8 cellular contexts compared by ENCODE assay signal in the genomic region with DNA sequence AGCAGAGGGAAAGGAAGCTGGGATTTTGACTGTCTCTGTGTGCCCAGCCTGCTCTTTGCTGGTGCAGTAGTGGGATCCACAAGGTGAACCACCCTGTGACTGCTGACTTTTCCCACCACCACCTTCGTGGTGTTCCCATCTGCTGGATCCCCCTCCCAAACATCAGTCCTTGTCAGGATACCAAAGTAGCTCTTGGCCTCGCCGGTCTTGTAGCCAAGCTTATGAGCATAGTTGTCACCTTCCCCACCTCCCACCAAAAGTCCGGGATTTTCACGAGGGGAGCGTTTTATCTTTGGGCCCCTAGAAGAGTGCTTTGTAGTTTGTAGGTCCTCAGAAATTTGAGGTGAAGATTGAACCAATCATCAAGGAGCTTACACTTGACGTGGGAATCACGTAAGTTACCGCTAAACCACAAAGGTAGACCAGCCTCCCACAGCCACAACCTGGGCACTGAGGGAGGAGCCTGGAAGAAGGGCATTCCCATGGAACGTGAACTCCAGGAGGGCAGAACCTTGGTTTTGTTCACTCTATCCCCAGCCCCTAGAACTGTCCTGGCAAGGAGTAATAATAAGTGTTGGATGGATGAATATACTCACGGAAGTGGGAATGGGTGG. TPM values are rescaled to one million over a fixed set of nuclear protein-coding genes. Genes with fewer than 3 reads are reported as not detected.
DNase-seq lines count a peak whose midpoint lies in the region; ATAC-seq, FAIRE-seq and TF ChIP-seq lines count a peak whose summit lies in the region.

No MANE protein-coding gene starts in this region.

- RAD21 ChIA-PET in GM12878 (lab: Charles Lee; ENCODE audit: unreplicated experiment) = interaction anchor here (0.7 to 9.9 kb wide), 9 partner anchors 9 to 285 kb away, joined by 3 to 189 read pairs (median 3); a partner anchor contains a TSS

- no peak for FAIRE-seq in A549 (lab: Jason Lieb, UNC)
- no peak for FAIRE-seq in GM12878 (lab: Jason Lieb, UNC)

- H3K4me2 ChIP-seq in A549 (peak overlapping the region; percentile 90), GM12878 (ENCODE audit: control insufficient read depth, insufficient read depth) (peak overlapping the region; percentile 98)

- BruUV-seq in GM12878 (replicated peaks; lab: Mats Ljungman, UMichigan) = no TSS peak

- ATAC-seq in A549 (no peak), GM12878 (no peak)

- H3K27ac ChIP-seq in A549 (peak overlapping the region in 1 of 2 experiments; percentile 98; a peak in 4 of 6 replicates), HUES6 (ENCODE audit: low read depth, low read length) (no peak overlapping the region), GM12878 (ENCODE audit: control insufficient read depth, insufficient read depth) (no peak overlapping the region), muscle layer of duodenum (ENCODE audit: low read length) (no peak overlapping the region)

- peak overlapping the region; percentile 58; the same call in 1 of the 3 replicates for H3K4me3 ChIP-seq in A549
- peak overlapping the region; percentile 85 for H3K4me3 ChIP-seq in HUES6 (ENCODE audit: low read depth, low read length)
- peak overlapping the region; percentile 68 for H3K4me3 ChIP-seq in GM12878
- peak overlapping the region; percentile 79 to 97 for H3K4me3 ChIP-seq in muscle layer of duodenum (ENCODE audit: low read depth in 1 of 2, low read length in 2 of 2)

- H3K36me3 ChIP-seq in HUES6 (ENCODE audit: control insufficient read depth, insufficient read depth, low read length) = peaks cover 7% of the 10 kb centered on the region
- no peaks in the 10 kb centered on the region; a peak in 4 of 4 replicates for H3K36me3 ChIP-seq in GM12878 (ENCODE audit: control insufficient read depth in 2 of 2, insufficient read depth in 2 of 2, low read length in 1 of 2)
- peaks cover 0 to 9% of the 10 kb centered on the region in 2 donors for H3K36me3 ChIP-seq in muscle layer of duodenum (ENCODE audit: control insufficient read depth in 1 of 2, insufficient read depth in 2 of 2, low read length in 2 of 2)

- TF ChIP-seq CTCF in A549 (IDR thresholded peaks at IDR 0.05) = no peak
- TF ChIP-seq CTCF in GM12878 (IDR thresholded peaks at IDR 0.05 in 2 of 3, conservative IDR thresholded peaks at IDR 0.05 in 1 of 3; ENCODE audit: control insufficient read depth in 2 of 3, extremely low read depth in 1 of 3, insufficient read depth in 1 of 3, low read depth in 3 of 3, low read length in 3 of 3) = no peak

- in situ Hi-C loops in GM12878 (cut with MboI) = no loop called here

- TF ChIP-seq POLR2A in A549 (IDR thresholded peaks at IDR 0.05; ENCODE audit: low read length) = no peak
- no peak for TF ChIP-seq POLR2A in GM12878 (IDR thresholded peaks at IDR 0.05; ENCODE audit: low read depth, low read length)

- peaks cover 3% of the 10 kb centered on the region; the same call in 1 of the 2 replicates for H4K20me1 ChIP-seq in GM12878 (ENCODE audit: control insufficient read depth, insufficient read depth)

- peaks cover 19% of the 10 kb centered on the region for H3K79me2 ChIP-seq in GM12878 (ENCODE audit: control insufficient read depth, insufficient read depth, low read length)

- SMC1A ChIA-PET in GM12878 (lab: Charles Lee; ENCODE audit: uncharacterized antibody, unreplicated experiment) = interaction anchor here (1.2 to 8.7 kb wide), 9 partner anchors 11 to 282 kb away, joined by 3 to 168 read pairs (median 5); a partner anchor contains a TSS

- intact Hi-C loops in GM12878 (cut with micrococcal nuclease; ENCODE audit: unreplicated experiment) = loop anchor here (5.0 kb wide), 1 partner anchor 283 kb away; a partner anchor contains a TSS

- H3K4me1 ChIP-seq in A549 = peaks cover 18% of the 10 kb centered on the region
- H3K4me1 ChIP-seq in HUES6 (ENCODE audit: control insufficient read depth, insufficient read depth, low read length) = peaks cover 22% of the 10 kb centered on the region
- peaks cover 22% of the 10 kb centered on the region for H3K4me1 ChIP-seq in GM12878 (ENCODE audit: control insufficient read depth, insufficient read depth, low read length)
- peaks cover 15 to 32% of the 10 kb centered on the region in 2 donors for H3K4me1 ChIP-seq in muscle layer of duodenum (ENCODE audit: control insufficient read depth in 1 of 2, insufficient read depth in 2 of 2, low read length in 2 of 2)

- TF ChIP-seq EP300 in A549 (IDR thresholded peaks at IDR 0.05) = no peak
- TF ChIP-seq EP300 in GM12878 (IDR thresholded peaks at IDR 0.05; ENCODE audit: borderline replicate concordance in 1 of 2, control insufficient read depth in 1 of 2, low read depth in 2 of 2, low read length in 2 of 2) = no peak

- H3K27me3 ChIP-seq in HUES6 (ENCODE audit: control insufficient read depth, insufficient read depth, low read length) (no peaks in the 10 kb centered on the region), GM12878 (replicated peaks in 1 of 2; ENCODE audit: control insufficient read depth in 2 of 2, insufficient read depth in 2 of 2, low read length in 1 of 2) (no peaks in the 10 kb centered on the region), muscle layer of duodenum (ENCODE audit: low read depth, low read length) (no peaks in the 10 kb centered on the region)

- H2AFZ ChIP-seq in GM12878 (ENCODE audit: control insufficient read depth, low read depth, low read length) = no peak overlapping the region; the same call in 1 of the 2 replicates

- POLR2A ChIA-PET in A549 (lab: Yijun Ruan, JAX) = interaction anchor here (0.9 to 1.9 kb wide), 2 partner anchors 168 to 170 kb away, joined by 4 to 11 read pairs; a partner anchor contains a TSS
- POLR2A ChIA-PET in GM12878 (lab: Charles Lee) = interaction anchor here (1.6 to 7.5 kb wide), 4 partner anchors 11 to 285 kb away, joined by 5 to 105 read pairs (median 8); a partner anchor contains a TSS

- 92% methylated on average over 11 of the region's 11 CpGs for WGBS in A549 (ENCODE audit: missing lambda C conversion rate)
- 55% methylated on average over 11 of the region's 11 CpGs for WGBS in GM12878 (ENCODE audit: insufficient coverage, insufficient replicate concordance, low lambda C conversion rate, missing lambda C conversion rate)

- TF ChIP-seq RAD21 in A549 (conservative IDR thresholded peaks at IDR 0.05 in 1 of 2, IDR thresholded peaks at IDR 0.05 in 1 of 2) (no peak), GM12878 (IDR thresholded peaks at IDR 0.05; ENCODE audit: insufficient read depth, low read depth, low read length) (no peak)

- DNase-seq in A549 (ENCODE audit: low read depth in 1 of 2, low spot score in 1 of 2) = no peak
- no peak for DNase-seq in GM12878 (ENCODE audit: low read depth, low spot score)
- DNase-seq in cerebellar nuclear complex (lab: John Stamatoyannopoulos, UW) = no peak
- no peak for DNase-seq in SW 1271 (lab: John Stamatoyannopoulos, UW)
- DNase-seq in NCI-H2107 treated with DMSO at 0.1 percent for 48 hours (lab: John Stamatoyannopoulos, UW; ENCODE audit: unreplicated experiment) = no peak
- no peak for DNase-seq in EL

- H3K9ac ChIP-seq in HUES6 (ENCODE audit: low read length) (no peak overlapping the region), GM12878 (ENCODE audit: control insufficient read depth, insufficient read depth, low read length) (no peak overlapping the region)

- H3K9me3 ChIP-seq in A549 = no peaks in the 10 kb centered on the region
- no peaks in the 10 kb centered on the region for H3K9me3 ChIP-seq in HUES6 (ENCODE audit: control insufficient read depth, insufficient read depth, low read depth, low read length)
- no peaks in the 10 kb centered on the region for H3K9me3 ChIP-seq in GM12878 (replicated peaks; ENCODE audit: control insufficient read depth, insufficient read depth, low read length)
- no peaks in the 10 kb centered on the region for H3K9me3 ChIP-seq in muscle layer of duodenum (ENCODE audit: control insufficient read depth in 1 of 2, low read length in 2 of 2)

- CTCF ChIA-PET in A549 (lab: Yijun Ruan, JAX) = interaction anchor here (0.8 to 7.4 kb wide), 24 partner anchors 8 to 299 kb away, joined by 3 to 83 read pairs (median 5); a partner anchor contains a TSS
- CTCF ChIA-PET in GM12878 (lab: Yijun Ruan, JAX) = interaction anchor here (0.7 to 14.0 kb wide), 26 partner anchors 9 to 285 kb away, joined by 3 to 331 read pairs (median 4); a partner anchor contains a TSS

RNA-seq across cellular contexts. Expression of a gene that starts 0.9 kb away (rescaled TPM):
- polyA plus RNA-seq in A549 (2011; rRNA removed) = 47.9 and 59.3 TPM in 2 replicates
- polyA plus RNA-seq in A549 (2012; cell fraction: cytosol; rRNA removed) = 70.9 and 82.3 TPM in 2 replicates
- 91.1 and 103 TPM in 2 replicates for polyA plus RNA-seq in A549 (2012; cell fraction: nucleus; rRNA removed)
- polyA plus RNA-seq in A549 (2017; fragmentation: RNase III; extraction: RNeasy Plus Mini Kit Qiagen cat#74134 plus additional on column Dnase treatment) = 50.7 to 55.3 TPM (median 54.7 TPM) in 3 replicates
- 86.9 and 91.3 TPM in 2 replicates for polyA minus RNA-seq in A549 (2011; rRNA and poly(A)+ RNA removed)
- 31.2 and 34.5 TPM in 2 replicates for total RNA-seq in GM12878 (2013; cell fraction: nucleolus; rRNA removed)
- total RNA-seq in GM12878 (2014; rRNA removed) = 52.4 and 63.0 TPM in 2 replicates
- total RNA-seq in GM12878 (2014; rRNA removed; fragmentation: Illumina TruSeq; extraction: Trizol) = 35.4 and 35.5 TPM in 2 replicates
- total RNA-seq in GM12878 (2021) = 41.8 and 45.2 TPM in 2 replicates
- 25.3 TPM for polyA plus RNA-seq in GM12878 (2011; ENCODE audit: low read depth)
- polyA plus RNA-seq in GM12878 (2011; rRNA removed) = 38.5 and 56.3 TPM in 2 replicates
- 124 and 128 TPM in 2 replicates for polyA plus RNA-seq in GM12878 (2011; cell fraction: cytosol; rRNA removed)
- polyA plus RNA-seq in GM12878 (2011; cell fraction: nucleus; rRNA removed) = 75.1 and 89.2 TPM in 2 replicates
- polyA plus RNA-seq in GM12878 (2012) = 32.6 and 34.4 TPM in 2 replicates
- 42.8 and 50.7 TPM in 2 replicates for polyA plus RNA-seq in GM12878 (2014; fragmentation: Illumina TruSeq; extraction: Trizol)
- polyA plus RNA-seq in GM12878 (2014; fragmentation: Nextera tagmentation; extraction: Ambion mirVana) = 10 to 100 TPM in 1 of 2 experiments, 1 to 10 TPM in 1; 3.6 to 15.3 TPM
- polyA plus RNA-seq in GM12878 (2014; rRNA removed) = 51.1 and 55.9 TPM in 2 replicates
- polyA plus RNA-seq in GM12878 (2016; fragmentation: Nextera tagmentation; extraction: Ambion mirVana) = 10 to 100 TPM; 54.2 to 60.7 TPM
- polyA minus RNA-seq in GM12878 (2011; rRNA and poly(A)+ RNA removed) = 78.0 and 92.1 TPM in 2 replicates
- 23.7 and 24.6 TPM in 2 replicates for polyA minus RNA-seq in GM12878 (2011; cell fraction: cytosol; rRNA and poly(A)+ RNA removed)
- 22.6 and 31.5 TPM in 2 replicates for polyA minus RNA-seq in GM12878 (2011; cell fraction: nucleus; rRNA and poly(A)+ RNA removed)

RNA-seq across cellular contexts. Expression of a gene that starts 36.7 kb away (rescaled TPM):
- polyA plus RNA-seq in A549 (2011; rRNA removed) (not detected in 2 replicates), A549 (2017; fragmentation: RNase III; extraction: RNeasy Plus Mini Kit Qiagen cat#74134 plus additional on column Dnase treatment) (0.01 to 0.03 TPM (median 0.03 TPM) in 3 replicates), GM12878 (2011; rRNA removed) (0.07 TPM in 1 of 2 replicates, not detected in the other), GM12878 (2014; fragmentation: Illumina TruSeq; extraction: Trizol) (0.01 TPM in 1 of 2 replicates, not detected in the other), GM12878 (2014; fragmentation: Nextera tagmentation; extraction: Ambion mirVana) (not detected), GM12878 (2014; rRNA removed) (0.04 and 0.14 TPM in 2 replicates), GM12878 (2016; fragmentation: Nextera tagmentation; extraction: Ambion mirVana) (not detected)
- 0.05 TPM in 2 replicates for polyA plus RNA-seq in A549 (2012; cell fraction: cytosol; rRNA removed)
- polyA plus RNA-seq in A549 (2012; cell fraction: nucleus; rRNA removed) = 1.1 and 1.3 TPM in 2 replicates
- 0.04 and 0.19 TPM in 2 replicates for polyA minus RNA-seq in A549 (2011; rRNA and poly(A)+ RNA removed)
- 0.35 and 0.47 TPM in 2 replicates for total RNA-seq in GM12878 (2013; cell fraction: nucleolus; rRNA removed)
- total RNA-seq in GM12878 (2014; rRNA removed) (0.06 TPM in 1 of 2 replicates, not detected in the other), GM12878 (2014; rRNA removed; fragmentation: Illumina TruSeq; extraction: Trizol) (not detected in 2 replicates), GM12878 (2021) (0.05 TPM in 1 of 2 replicates, not detected in the other)
- polyA plus RNA-seq in GM12878 (2011; ENCODE audit: low read depth) = not detected
- 0.03 TPM in 1 of 2 replicates, not detected in the other for polyA plus RNA-seq in GM12878 (2011; cell fraction: cytosol; rRNA removed)
- 0.12 and 0.24 TPM in 2 replicates for polyA plus RNA-seq in GM12878 (2011; cell fraction: nucleus; rRNA removed)
- polyA plus RNA-seq in GM12878 (2012) = 0.07 TPM in 2 replicates
- 0.07 and 0.26 TPM in 2 replicates for polyA minus RNA-seq in GM12878 (2011; rRNA and poly(A)+ RNA removed)
- not detected in 2 replicates for polyA minus RNA-seq in GM12878 (2011; cell fraction: cytosol; rRNA and poly(A)+ RNA removed)
- polyA minus RNA-seq in GM12878 (2011; cell fraction: nucleus; rRNA and poly(A)+ RNA removed) = 0.24 and 0.48 TPM in 2 replicates
